ENCODE assay signal across 23 cellular contexts in genomic region chr19:47865166-47865565, GRCh38. TPM values are rescaled to one million over a fixed set of nuclear protein-coding genes. Genes with fewer than 3 reads are reported as not detected.
"Had no signal": no experiment of that assay in that cellular context is flagged by ENCODE, and none has a peak within 500 bp of the region (broad histone marks: within the 10 kb centered on the region; RNA-seq: fewer than 3 reads in every experiment).

No MANE protein-coding gene starts in this region.

- H3K4me3 Mint-ChIP-seq: IgD-negative memory B cell had no signal

- H3K27ac Mint-ChIP-seq: IgD-negative memory B cell had no signal

- H3K4me3 ChIP-seq: K562, SJCRH30 had no signal

- H3K36me3 ChIP-seq: SJCRH30 had no signal

- H3K36me3 Mint-ChIP-seq: IgD-negative memory B cell had no signal

- H3K4me1 Mint-ChIP-seq: IgD-negative memory B cell had no signal

- H3K27me3 ChIP-seq: SJCRH30 had no signal

- H3K4me1 ChIP-seq: SJCRH30 had no signal

- H3K27ac ChIP-seq: HL-60, KMS-11, SJCRH30 had no signal

- ATAC-seq: K562, SK-N-SH treated with all-trans-retinoic acid at 6 μM for 48 hours had no signal

- DNase-seq: Kasumi-1, MM.1S, NCI-H1092 treated with DMSO at 0.1 percent for 48 hours, NCI-H1436, NCI-H187, NCI-H2029, NCI-H2081 treated with DMSO at 0.1 percent for 48 hours, NCI-H2171, NCI-H226, NCI-H446, NCI-H510A, NCI-H524 treated with DMSO at 0.1 percent for 48 hours, NCI-H69, NCI-H774, RPMI8226, SHP77 treated with DMSO at 0.1 percent for 48 hours, SJCRH30 had no signal

- H3K9me3 ChIP-seq: SJCRH30 had no signal

RNA-seq across cellular contexts. Expression of gene TPRX2, which starts 6.1 kb away (rescaled TPM):
- total RNA-seq: K562, M059J, SJCRH30 had no signal
- polyA plus RNA-seq: IgD-negative memory B cell, K562 had no signal

RNA-seq across cellular contexts. Expression of gene SULT2A1, which starts 20.9 kb away (rescaled TPM):
- total RNA-seq: M059J, SJCRH30 had no signal
- polyA plus RNA-seq: IgD-negative memory B cell had no signal

RNA-seq across cellular contexts. Expression of gene CRX, which starts 43.4 kb away (rescaled TPM):
- total RNA-seq: K562, M059J had no signal
- polyA plus RNA-seq: IgD-negative memory B cell had no signal
